Comparison of ENCODE assay signal across 1 cellular context in genomic region chr7:100270089-100270914, GRCh38.
TF ChIP-seq lines count a peak whose summit lies in the region.

No MANE protein-coding gene starts in this region.

TF ChIP-seq in GM12878, 131 proteins besides CTCF, POLR2A, EP300 and RAD21:
- TF ChIP-seq ZBTB40 (IDR thresholded peaks at IDR 0.05; ENCODE audit: borderline replicate concordance) = peak; percentile 47; the same call in 1 of the 2 replicates
TF ChIP-seq in GM12878: peak in this region for 1; not testable (repeated sequence) for 130.
